ENCODE assay signal across 14 cellular contexts in the genomic region with DNA sequence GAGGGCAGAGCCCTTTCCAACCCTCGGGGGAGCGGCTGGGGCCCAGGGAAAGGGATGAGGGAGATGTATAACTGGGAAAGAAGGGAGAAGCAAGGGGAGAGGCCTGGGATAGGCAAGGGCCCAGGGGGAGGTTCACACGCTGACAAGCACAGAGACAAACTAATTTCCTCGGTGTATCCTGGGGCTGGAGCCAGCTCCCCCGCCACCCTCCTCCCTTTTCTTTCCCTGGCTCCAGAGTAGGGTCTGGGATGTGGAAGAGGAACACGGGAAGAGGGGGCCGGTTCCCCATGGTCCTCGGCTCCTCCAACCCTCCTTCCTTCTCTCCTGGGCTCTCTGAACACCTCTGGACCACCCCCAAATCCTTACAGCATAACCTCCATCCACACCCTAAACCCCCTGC. TPM values are rescaled to one million over a fixed set of nuclear protein-coding genes. Genes with fewer than 3 reads are reported as not detected.
A peak's percentile ranks its signal among the peaks of the same experiment; 100 is the strongest.
DNase-seq lines count a peak whose midpoint lies in the region; ATAC-seq and TF ChIP-seq lines count a peak whose summit lies in the region.
"Had no signal": no experiment of that assay in that cellular context is flagged by ENCODE, and none has a peak within 500 bp of the region (broad histone marks: within the 10 kb centered on the region; RNA-seq: fewer than 3 reads in every experiment).

No MANE protein-coding gene starts in this region.

- no peak for TF ChIP-seq POLR2A in breast epithelium (IDR thresholded peaks at IDR 0.05)

- H3K27me3 Mint-ChIP-seq in MCF 10A (ENCODE audit: insufficient read depth, unreplicated experiment) = no peaks in the 10 kb centered on the region

- 23% methylated on average over 8 of the region's 8 CpGs for WGBS in urinary bladder

- no peaks in the 10 kb centered on the region for H3K27me3 ChIP-seq in breast epithelium
- H3K27me3 ChIP-seq in fibroblast of lung (ENCODE audit: control insufficient read depth, insufficient read depth, low read length) = no peaks in the 10 kb centered on the region
- H3K27me3 ChIP-seq: brain microvascular endothelial cell had no signal

- H3K4me3 ChIP-seq in breast epithelium (peak overlapping the region in 2 of 3 donors; percentile 15 to 52), fibroblast of lung (replicated peaks in 1 of 4; ENCODE audit: control extremely low read depth in 1 of 4, insufficient read depth in 1 of 4, low read depth in 3 of 4, low read length in 4 of 4) (no peak overlapping the region), urinary bladder (ENCODE audit: low read depth, low read length) (no peak overlapping the region)

- no peak overlapping the region for H3K4me3 Mint-ChIP-seq in MCF 10A (ENCODE audit: unreplicated experiment)
- H3K4me3 Mint-ChIP-seq: activated CD4-positive, alpha-beta T cell treated with anti-CD3 and anti-CD28 coated beads, Interleukin-2, amount 10 ng/mL, durations not matched to agents 7 days and 5 days had no signal

- POLR2A ChIA-PET in MCF 10A (lab: Yijun Ruan, JAX) = interaction anchor here (0.7 kb wide), 1 partner anchor 14 kb away, joined by 3 read pairs; no protein-coding TSS in a partner anchor

- H3K27ac ChIP-seq in breast epithelium (peak overlapping the region; percentile 68 to 89), fibroblast of lung (ENCODE audit: insufficient read depth, low read length) (no peak overlapping the region), urinary bladder (ENCODE audit: low read depth) (peak overlapping the region; percentile 70)
- H3K27ac ChIP-seq: brain microvascular endothelial cell had no signal

- no peaks in the 10 kb centered on the region for H4K20me1 ChIP-seq in fibroblast of lung (ENCODE audit: control insufficient read depth, extremely low read depth, insufficient read depth, low read length)

- H3K4me1 Mint-ChIP-seq in MCF 10A (ENCODE audit: insufficient read depth, unreplicated experiment) = peaks cover 48% of the 10 kb centered on the region

- CTCF ChIA-PET in MCF 10A (lab: Yijun Ruan, JAX) = interaction anchor here (1.2 to 18.6 kb wide), 2 partner anchors 12 to 15 kb away, joined by 3 to 659 read pairs; partner anchors contain the start of gene CLCF1

- H3K36me3 Mint-ChIP-seq in MCF 10A (ENCODE audit: insufficient read depth, unreplicated experiment) = peaks cover 25% of the 10 kb centered on the region

- H3K79me2 ChIP-seq in fibroblast of lung (ENCODE audit: control insufficient read depth, insufficient read depth, low read length) = peaks cover 29% of the 10 kb centered on the region

- no peak overlapping the region for H2AFZ ChIP-seq in fibroblast of lung (ENCODE audit: low read length)

- TF ChIP-seq CTCF in breast epithelium (IDR thresholded peaks at IDR 0.05) = no peak
- no peak for TF ChIP-seq CTCF in MCF 10A (IDR thresholded peaks at IDR 0.05; ENCODE audit: unreplicated experiment)
- no peak for TF ChIP-seq CTCF in fibroblast of lung (conservative IDR thresholded peaks at IDR 0.05 in 1 of 2, IDR thresholded peaks at IDR 0.05 in 1 of 2; ENCODE audit: low read depth in 1 of 2, low read length in 2 of 2)
- TF ChIP-seq CTCF in omental fat pad (IDR thresholded peaks at IDR 0.05) = no peak

- ATAC-seq in omental fat pad (ENCODE audit: low FRiP score) (peak; percentile 47), GM19467 (IDR thresholded peaks at IDR 0.05; ENCODE audit: unreplicated experiment) (no peak)

- H3K9ac ChIP-seq in fibroblast of lung (ENCODE audit: insufficient read depth, low read length) = no peak overlapping the region

- H3K9me3 ChIP-seq in breast epithelium (no peaks in the 10 kb centered on the region), fibroblast of lung (ENCODE audit: control insufficient read depth, insufficient read depth, low read depth, low read length) (no peaks in the 10 kb centered on the region)

- H3K9me3 Mint-ChIP-seq in MCF 10A (ENCODE audit: unreplicated experiment) = no peaks in the 10 kb centered on the region
- H3K9me3 Mint-ChIP-seq: activated CD4-positive, alpha-beta T cell treated with anti-CD3 and anti-CD28 coated beads, Interleukin-2, amount 10 ng/mL, durations not matched to agents 7 days and 5 days had no signal

- DNase-seq in breast epithelium (ENCODE audit: low spot score in 2 of 2) (no peak), MCF 10A (ENCODE audit: unreplicated experiment) (no peak), fibroblast of lung (ENCODE audit: low read depth in 2 of 2) (peak in 1 of 2 donors; percentile 64), omental fat pad (ENCODE audit: low spot score) (no peak), NCI-H128 (lab: John Stamatoyannopoulos, UW; ENCODE audit: unreplicated experiment) (no peak), NOMO-1 treated with dmso at 0.1 percent for 144 hours (lab: John Stamatoyannopoulos, UW; ENCODE audit: unreplicated experiment) (no peak)
- DNase-seq: activated CD4-positive, alpha-beta T cell treated with anti-CD3 and anti-CD28 coated beads, Interleukin-2, amount 10 ng/mL, durations not matched to agents 7 days and 5 days; activated T-cell treated with anti-CD3 and anti-CD28 coated beads, Interleukin-2, amount 50 U/mL, for 48 hours; brain microvascular endothelial cell had no signal

- BruUV-seq in MCF 10A (replicated peaks; lab: Mats Ljungman, UMichigan) = no TSS peak

- no peak overlapping the region for H3K27ac Mint-ChIP-seq in MCF 10A (ENCODE audit: low read depth, unreplicated experiment)
- H3K27ac Mint-ChIP-seq: activated CD4-positive, alpha-beta T cell treated with anti-CD3 and anti-CD28 coated beads, Interleukin-2, amount 10 ng/mL, durations not matched to agents 7 days and 5 days had no signal

- peak overlapping the region; percentile 23 for H3K4me2 ChIP-seq in fibroblast of lung (ENCODE audit: extremely low read depth, insufficient read depth, low read length)

- H3K4me1 ChIP-seq in breast epithelium (peaks cover 16 to 18% of the 10 kb centered on the region in 2 donors), fibroblast of lung (ENCODE audit: control insufficient read depth, extremely low read depth, insufficient read depth, low read length) (peaks cover 40% of the 10 kb centered on the region), urinary bladder (ENCODE audit: insufficient read depth) (peaks cover 2% of the 10 kb centered on the region)

- intact Hi-C loops in breast epithelium (cut with DNase I; ENCODE audit: low total_unique reads) (no loop called here), MCF 10A (cut with micrococcal nuclease) (no loop called here)

- H3K36me3 ChIP-seq in breast epithelium = no peaks in the 10 kb centered on the region
- peaks cover 12% of the 10 kb centered on the region for H3K36me3 ChIP-seq in fibroblast of lung (ENCODE audit: control insufficient read depth, insufficient read depth, low read length)
- no peaks in the 10 kb centered on the region for H3K36me3 ChIP-seq in urinary bladder (ENCODE audit: insufficient read depth)

RNA-seq across cellular contexts. Expression of gene CLCF1, which starts 6.9 kb away (rescaled TPM):
- total RNA-seq in breast epithelium = 10 to 100 TPM in 2 of 3 donors, 1 to 10 TPM in 1; 3.2 to 11.1 (median 10.2) TPM
- 5.8 and 7.0 TPM in 2 replicates for total RNA-seq in MCF 10A (2022)
- total RNA-seq in fibroblast of lung = 2.3 and 3.6 TPM in 2 replicates
- polyA plus RNA-seq in fibroblast of lung = 6.0 and 6.5 TPM in 2 replicates
- polyA plus RNA-seq in fibroblast of lung (2012) = 5.9 and 6.7 TPM in 2 replicates
- polyA minus RNA-seq in fibroblast of lung (ENCODE audit: low replicate concordance) = 10.7 and 14.4 TPM in 2 replicates
- 10 to 100 TPM in 3 of 4 donors, 1 to 10 TPM in 1; 4.1 to 51.4 (median 25.1) TPM for total RNA-seq in omental fat pad
- 2.7 TPM for total RNA-seq in urinary bladder
- polyA plus RNA-seq in urinary bladder = 9.2 TPM
- total RNA-seq: temporal lobe had no signal

RNA-seq across cellular contexts. Expression of gene POLD4, which starts 13.2 kb away (rescaled TPM):
- total RNA-seq in breast epithelium (10 to 100 TPM; 48.7 to 91.5 (median 69.2) TPM), MCF 10A (2022) (54.8 and 79.9 TPM in 2 replicates), fibroblast of lung (28.5 and 32.4 TPM in 2 replicates), omental fat pad (100 to 1,000 TPM in 1 of 4 donors, 10 to 100 TPM in 3; 67.5 to 141 (median 81.9) TPM), urinary bladder (8.8 TPM)
- polyA plus RNA-seq in fibroblast of lung (33.3 and 36.3 TPM in 2 replicates), urinary bladder (157 TPM)
- polyA plus RNA-seq in fibroblast of lung (2012) = 81.4 and 86.9 TPM in 2 replicates
- polyA minus RNA-seq in fibroblast of lung (ENCODE audit: low replicate concordance) = 12.6 and 12.9 TPM in 2 replicates

RNA-seq across cellular contexts. Expression of gene RAD9A, which starts 25.2 kb away (rescaled TPM):
- total RNA-seq in breast epithelium (10 to 100 TPM; 11.0 to 31.0 (median 24.6) TPM), MCF 10A (2022) (9.9 and 18.3 TPM in 2 replicates), fibroblast of lung (3.8 and 6.4 TPM in 2 replicates), omental fat pad (10 to 100 TPM in 2 of 4 donors, 1 to 10 TPM in 2; 5.5 to 18.0 (median 10.4) TPM), urinary bladder (7.5 TPM)
- polyA plus RNA-seq in fibroblast of lung (3.5 and 5.9 TPM in 2 replicates), urinary bladder (16.9 TPM)
- polyA plus RNA-seq in fibroblast of lung (2012) = 5.5 and 9.3 TPM in 2 replicates
- polyA minus RNA-seq in fibroblast of lung (ENCODE audit: low replicate concordance) = 5.2 and 6.4 TPM in 2 replicates

RNA-seq across cellular contexts. Expression of gene PPP1CA, which starts 35.1 kb away (rescaled TPM):
- total RNA-seq in breast epithelium = 10 to 100 TPM; 73.1 to 91.9 (median 76.7) TPM
- total RNA-seq in MCF 10A (2022) = 123 and 143 TPM in 2 replicates
- total RNA-seq in fibroblast of lung = 90.7 and 104 TPM in 2 replicates
- 135 and 218 TPM in 2 replicates for polyA plus RNA-seq in fibroblast of lung
- 147 and 213 TPM in 2 replicates for polyA plus RNA-seq in fibroblast of lung (2012)
- 287 and 410 TPM in 2 replicates for polyA minus RNA-seq in fibroblast of lung (ENCODE audit: low replicate concordance)
- total RNA-seq in omental fat pad = 100 to 1,000 TPM in 2 of 4 donors, 10 to 100 TPM in 2; 91.9 to 110 (median 97.6) TPM
- total RNA-seq in urinary bladder = 70.6 TPM
- polyA plus RNA-seq in urinary bladder = 85.9 TPM

RNA-seq across cellular contexts. Expression of gene TBC1D10C, which starts 37.3 kb away (rescaled TPM):
- 1 to 10 TPM in 2 of 3 donors, under 1 TPM in 1; 0.66 to 2.0 (median 1.6) TPM for total RNA-seq in breast epithelium
- total RNA-seq in MCF 10A (2022) = not detected in 2 replicates
- total RNA-seq in fibroblast of lung = not detected in 2 replicates
- polyA plus RNA-seq in fibroblast of lung = 0.05 TPM in 1 of 2 replicates, not detected in the other
- polyA plus RNA-seq in fibroblast of lung (2012) = 0.10 TPM in 1 of 2 replicates, not detected in the other
- not detected in 2 replicates for polyA minus RNA-seq in fibroblast of lung (ENCODE audit: low replicate concordance)
- total RNA-seq in omental fat pad = 1 to 10 TPM; 1.6 to 7.1 (median 3.4) TPM
- 0.42 TPM for total RNA-seq in urinary bladder
- polyA plus RNA-seq in urinary bladder = 2.6 TPM
- total RNA-seq: A673, pulmonary artery endothelial cell had no signal

Comparison
In these comparisons a context has a peak if more than half of its experiments do, and no peak if none do; other contexts are left out.
1. H3K4me3 ChIP-seq: peak in breast epithelium (2 of 3); none in fibroblast of lung (0 of 4) and urinary bladder (single experiment).